In the genomic region with DNA sequence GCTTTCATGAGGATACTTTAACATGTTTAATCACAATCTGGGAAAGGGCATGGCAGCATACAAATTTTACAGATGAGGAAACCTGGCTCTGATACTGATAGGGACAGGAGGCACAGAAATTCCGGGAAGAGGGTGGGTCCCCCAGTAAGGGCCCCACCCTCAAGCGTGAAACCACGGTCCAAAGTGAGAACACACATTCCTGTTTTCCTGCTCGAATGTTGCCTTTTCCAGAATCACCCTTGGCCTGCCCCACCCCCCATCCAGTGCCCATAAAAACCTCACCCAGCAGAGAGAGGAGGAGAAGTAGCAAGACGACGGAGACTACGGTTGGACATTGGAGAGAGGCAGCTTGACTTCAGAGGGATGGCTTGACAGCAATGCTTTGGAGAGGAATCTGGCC, we compare ENCODE assay signal across 28 cellular contexts.
"Had no signal": no experiment of that assay in that cellular context is flagged by ENCODE, and none has a peak within 500 bp of the region (broad histone marks: within the 10 kb centered on the region; RNA-seq: fewer than 3 reads in every experiment).

No MANE protein-coding gene starts in this region.

- ATAC-seq: activated CD4-positive, CD25-positive, alpha-beta regulatory T cell treated with anti-CD3 and anti-CD28 coated beads, Interleukin-2, amount 50 U/mL, for 24 hours; activated CD8-positive, alpha-beta T cell treated with anti-CD3 and anti-CD28 coated beads for 36 hours; activated T-cell treated with anti-CD3 and anti-CD28 coated beads, Interleukin-2, amount 50 U/mL, for 4 hours; activated T-helper 17 cell treated with anti-CD3 and anti-CD28 coated beads, Interleukin-2, amount 50 U/mL, for 72 hours; effector memory CD8-positive, alpha-beta T cell; gastroesophageal sphincter; heart right ventricle; T-helper 17 cell had no signal

- H3K27ac ChIP-seq: brain microvascular endothelial cell, esophagus muscularis mucosa, gastroesophageal sphincter, heart right ventricle, WERI-Rb-1 had no signal

- DNase-seq: activated B cell treated with CpG ODN at 0.5 μM for 24 hours; activated CD4-positive, alpha-beta T cell treated with anti-CD3 and anti-CD28 coated beads for 48 hours; activated CD4-positive, alpha-beta T cell treated with anti-CD3 and anti-CD28 coated beads, Interleukin-2, amount 50 U/mL, for 1 hour; activated CD4-positive, alpha-beta T cell treated with anti-CD3 and anti-CD28 coated beads, Interleukin-2, amount 50 U/mL, for 48 hours; activated CD8-positive, alpha-beta memory T cell treated with anti-CD3 and anti-CD28 coated beads for 24 hours; activated CD8-positive, alpha-beta T cell treated with anti-CD3 and anti-CD28 coated beads for 36 hours; activated effector memory CD4-positive, alpha-beta T cell treated with Interleukin-2 at 50 U/mL for 16 hours; activated gamma-delta T cell treated with Interleukin-2 at 50 U/mL for 16 hours; activated naive CD4-positive, alpha-beta T cell treated with anti-CD3 and anti-CD28 coated beads, Interleukin-2, amount 50 U/mL, for 16 hours; activated naive CD4-positive, alpha-beta T cell treated with Interleukin-2 at 50 U/mL for 16 hours; activated T-cell treated with anti-CD3 and anti-CD28 coated beads, Interleukin-2, amount 50 U/mL, for 4 hours; amniotic stem cell; anterior cingulate cortex; brain microvascular endothelial cell; cortex of kidney; dermis blood vessel endothelial cell; effector CD4-positive, alpha-beta T cell; effector memory CD8-positive, alpha-beta T cell; erythroblast; foreskin melanocyte; heart right ventricle; T-helper 17 cell; T1000; WERI-Rb-1 had no signal

- H3K36me3 ChIP-seq: brain microvascular endothelial cell, WERI-Rb-1 had no signal

- H3K27me3 ChIP-seq: brain microvascular endothelial cell, esophagus muscularis mucosa, gastroesophageal sphincter, heart right ventricle had no signal

- H3K4me3 ChIP-seq: esophagus muscularis mucosa, gastroesophageal sphincter, heart right ventricle had no signal
